In the genomic region with DNA sequence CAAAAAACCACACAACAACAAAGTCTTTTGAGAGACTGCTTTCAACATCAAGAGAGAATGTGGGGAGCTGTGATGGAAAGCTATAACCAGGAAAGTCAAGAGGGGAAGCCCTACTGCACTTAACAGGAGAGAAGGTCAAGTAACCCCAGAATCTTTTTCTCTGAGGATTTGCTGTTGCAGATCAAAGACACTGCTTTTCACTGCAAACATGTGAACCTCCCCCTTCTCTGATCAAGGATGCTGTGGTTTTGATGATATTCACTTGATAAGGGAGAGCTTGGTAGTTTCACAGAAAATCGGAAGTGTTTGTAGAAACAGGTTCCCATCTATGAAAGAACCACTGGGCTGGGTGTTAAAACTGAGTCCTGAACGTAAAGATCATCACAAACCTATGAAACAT, we compare ENCODE assay signal across 21 cellular contexts. TPM values are rescaled to one million over a fixed set of nuclear protein-coding genes. Genes with fewer than 3 reads are reported as not detected.
A peak's percentile ranks its signal among the peaks of the same experiment; 100 is the strongest.
DNase-seq lines count a peak whose midpoint lies in the region; ATAC-seq and TF ChIP-seq lines count a peak whose summit lies in the region.
"Had no signal": no experiment of that assay in that cellular context is flagged by ENCODE, and none has a peak within 500 bp of the region (broad histone marks: within the 10 kb centered on the region; RNA-seq: fewer than 3 reads in every experiment).

No MANE protein-coding gene starts in this region.

- WGBS in lower leg skin, 2 donors: 55 to 58% methylated on average over 2 of the region's 2 CpGs

- peaks cover 15% of the 10 kb centered on the region for H3K36me3 Mint-ChIP-seq in T-helper 17 cell (ENCODE audit: low read depth)
- peaks cover 93% of the 10 kb centered on the region for H3K36me3 Mint-ChIP-seq in stimulated activated effector memory CD8-positive, alpha-beta T cell treated with anti-CD3 and anti-CD28 coated beads, Interleukin-12 subunit alpha, Interleukin-12 subunit beta, amount 100 ng/mL, for 72 hours

- no peaks in the 10 kb centered on the region for H3K9me3 ChIP-seq in T-helper 17 cell (ENCODE audit: control insufficient read depth, low read length, poor library complexity, severe bottlenecking)
- H3K9me3 ChIP-seq: left lung, right atrium auricular region had no signal

- TF ChIP-seq POLR2A in lower leg skin (IDR thresholded peaks at IDR 0.05): no peak

- no peaks in the 10 kb centered on the region for H3K27me3 Mint-ChIP-seq in T-helper 17 cell

- peak overlapping the region; percentile 97 for H3K27ac Mint-ChIP-seq in T-helper 17 cell
- peak overlapping the region; percentile 21 for H3K27ac Mint-ChIP-seq in stimulated activated effector memory CD8-positive, alpha-beta T cell treated with anti-CD3 and anti-CD28 coated beads, Interleukin-12 subunit alpha, Interleukin-12 subunit beta, amount 100 ng/mL, for 72 hours
- H3K27ac Mint-ChIP-seq: nephron progenitor cell had no signal

- in situ Hi-C loops in GM13976 (cut with MboI; ENCODE audit: low sequenced_read_pairs, unreplicated experiment): no loop called here

- H3K4me3 ChIP-seq in lower leg skin (ENCODE audit: low read depth, poor library complexity, severe bottlenecking): no peak overlapping the region
- H3K4me3 ChIP-seq: left lung, right atrium auricular region had no signal

- DNase-seq in activated CD4-positive, alpha-beta T cell treated with anti-CD3 and anti-CD28 coated beads for 4 hours: peak; percentile 19 to 22
- no peak for DNase-seq in activated CD4-positive, alpha-beta T cell treated with anti-CD3 and anti-CD28 coated beads for 48 hours
- DNase-seq in T-helper 17 cell (no peak), NCI-H128 (lab: John Stamatoyannopoulos, UW; ENCODE audit: unreplicated experiment) (no peak), GM13976 (ENCODE audit: low spot score) (no peak), lower leg skin (ENCODE audit: low spot score in 2 of 2) (no peak)
- DNase-seq in central memory CD4-positive, alpha-beta T cell: peak; percentile 74
- DNase-seq in stimulated activated effector memory CD8-positive, alpha-beta T cell treated with anti-CD3 and anti-CD28 coated beads, Interleukin-12 subunit alpha, Interleukin-12 subunit beta, amount 100 ng/mL, for 72 hours (ENCODE audit: low spot score in 2 of 2): no peak
- DNase-seq: anterior cingulate cortex, cortex of kidney, left lung, NCI-H1694, NCI-H748 treated with DMSO at 0.1 percent for 48 hours, nephron progenitor cell had no signal

- TF ChIP-seq CTCF in GM13976 (IDR thresholded peaks at IDR 0.05; ENCODE audit: borderline replicate concordance, control extremely low read depth, extremely low read depth, insufficient read depth, missing control alignments): no peak
- TF ChIP-seq CTCF in lower leg skin (IDR thresholded peaks at IDR 0.05): no peak

- intact Hi-C loops in lower leg skin (cut with DNase I; ENCODE audit: low total_unique reads): no loop called here

- H3K4me1 Mint-ChIP-seq in T-helper 17 cell: peaks cover 63% of the 10 kb centered on the region
- H3K4me1 Mint-ChIP-seq in stimulated activated effector memory CD8-positive, alpha-beta T cell treated with anti-CD3 and anti-CD28 coated beads, Interleukin-12 subunit alpha, Interleukin-12 subunit beta, amount 100 ng/mL, for 72 hours: peaks cover 60% of the 10 kb centered on the region

- H3K9me3 Mint-ChIP-seq in stimulated activated effector memory CD8-positive, alpha-beta T cell treated with anti-CD3 and anti-CD28 coated beads, Interleukin-12 subunit alpha, Interleukin-12 subunit beta, amount 100 ng/mL, for 72 hours: no peaks in the 10 kb centered on the region
- H3K9me3 Mint-ChIP-seq: nephron progenitor cell had no signal

- ATAC-seq in T-helper 17 cell: peak; percentile 65
- ATAC-seq in stimulated activated effector memory CD8-positive, alpha-beta T cell treated with anti-CD3 and anti-CD28 coated beads, Interleukin-12 subunit alpha, Interleukin-12 subunit beta, amount 100 ng/mL, for 72 hours: no peak
- ATAC-seq: left lung had no signal

- H3K4me3 Mint-ChIP-seq in T-helper 17 cell: peak overlapping the region; percentile 86
- peak overlapping the region; percentile 31 for H3K4me3 Mint-ChIP-seq in stimulated activated effector memory CD8-positive, alpha-beta T cell treated with anti-CD3 and anti-CD28 coated beads, Interleukin-12 subunit alpha, Interleukin-12 subunit beta, amount 100 ng/mL, for 72 hours
- H3K4me3 Mint-ChIP-seq: nephron progenitor cell had no signal

RNA-seq across cellular contexts. Expression of gene ETV3, which starts 4.8 kb away (rescaled TPM):
- total RNA-seq in T-helper 17 cell (10 to 100 TPM; 74.0 to 78.2 TPM), lower leg skin (100 to 1,000 TPM in 1 of 4 donors, 10 to 100 TPM in 3; 81.2 to 117 (median 91.0) TPM)

RNA-seq across cellular contexts. Expression of gene ETV3L, which starts 33.8 kb away (rescaled TPM):
- under 1 TPM in 1 of 2 donors, not detected in 1; 0.15 TPM for total RNA-seq in T-helper 17 cell
- not detected for total RNA-seq in lower leg skin
- total RNA-seq: A172; activated CD8-positive, alpha-beta memory T cell treated with anti-CD3 and anti-CD28 coated beads for 36 hours; fibroblast of lung; H4; left lung; LHCN-M2; right atrium auricular region; RPMI7951 had no signal

Comparison
In these comparisons a context has a peak if more than half of its experiments do, and no peak if none do; other contexts are left out.
1. DNase-seq: peak in activated CD4-positive, alpha-beta T cell treated with anti-CD3 and anti-CD28 coated beads for 4 hours (2 of 2) and central memory CD4-positive, alpha-beta T cell (single experiment); none in activated CD4-positive, alpha-beta T cell treated with anti-CD3 and anti-CD28 coated beads for 48 hours (single experiment), T-helper 17 cell (0 of 3), stimulated activated effector memory CD8-positive, alpha-beta T cell treated with anti-CD3 and anti-CD28 coated beads, Interleukin-12 subunit alpha, Interleukin-12 subunit beta, amount 100 ng/mL, for 72 hours (0 of 2), NCI-H128 (single experiment), GM13976 (single experiment) and lower leg skin (0 of 2).